1 cellular context compared by ENCODE assay signal in the genomic region with DNA sequence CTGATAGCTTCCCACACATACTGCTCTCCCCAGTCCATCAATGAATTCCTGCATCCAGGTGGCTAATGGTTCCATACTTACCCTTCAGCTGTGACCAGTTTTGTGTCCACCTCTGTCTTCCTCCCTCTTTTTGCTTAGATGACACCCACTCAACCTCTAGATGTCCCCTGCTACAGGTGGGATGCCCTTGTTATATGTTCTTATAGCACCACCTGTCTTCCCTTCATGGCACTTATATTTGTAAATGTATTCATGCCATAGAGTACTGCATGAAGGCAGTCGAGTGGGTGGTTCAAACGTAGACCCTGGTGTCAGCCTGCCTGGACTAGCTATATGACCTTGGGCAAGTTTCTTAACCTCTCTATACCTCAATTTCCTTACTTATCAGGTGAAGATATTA.
TF ChIP-seq lines count a peak whose summit lies in the region.

No MANE protein-coding gene starts in this region.

TF ChIP-seq in K562, 482 proteins besides CTCF, POLR2A, EP300 and RAD21 (continued from another document):
- TF ChIP-seq, protein P1, sequence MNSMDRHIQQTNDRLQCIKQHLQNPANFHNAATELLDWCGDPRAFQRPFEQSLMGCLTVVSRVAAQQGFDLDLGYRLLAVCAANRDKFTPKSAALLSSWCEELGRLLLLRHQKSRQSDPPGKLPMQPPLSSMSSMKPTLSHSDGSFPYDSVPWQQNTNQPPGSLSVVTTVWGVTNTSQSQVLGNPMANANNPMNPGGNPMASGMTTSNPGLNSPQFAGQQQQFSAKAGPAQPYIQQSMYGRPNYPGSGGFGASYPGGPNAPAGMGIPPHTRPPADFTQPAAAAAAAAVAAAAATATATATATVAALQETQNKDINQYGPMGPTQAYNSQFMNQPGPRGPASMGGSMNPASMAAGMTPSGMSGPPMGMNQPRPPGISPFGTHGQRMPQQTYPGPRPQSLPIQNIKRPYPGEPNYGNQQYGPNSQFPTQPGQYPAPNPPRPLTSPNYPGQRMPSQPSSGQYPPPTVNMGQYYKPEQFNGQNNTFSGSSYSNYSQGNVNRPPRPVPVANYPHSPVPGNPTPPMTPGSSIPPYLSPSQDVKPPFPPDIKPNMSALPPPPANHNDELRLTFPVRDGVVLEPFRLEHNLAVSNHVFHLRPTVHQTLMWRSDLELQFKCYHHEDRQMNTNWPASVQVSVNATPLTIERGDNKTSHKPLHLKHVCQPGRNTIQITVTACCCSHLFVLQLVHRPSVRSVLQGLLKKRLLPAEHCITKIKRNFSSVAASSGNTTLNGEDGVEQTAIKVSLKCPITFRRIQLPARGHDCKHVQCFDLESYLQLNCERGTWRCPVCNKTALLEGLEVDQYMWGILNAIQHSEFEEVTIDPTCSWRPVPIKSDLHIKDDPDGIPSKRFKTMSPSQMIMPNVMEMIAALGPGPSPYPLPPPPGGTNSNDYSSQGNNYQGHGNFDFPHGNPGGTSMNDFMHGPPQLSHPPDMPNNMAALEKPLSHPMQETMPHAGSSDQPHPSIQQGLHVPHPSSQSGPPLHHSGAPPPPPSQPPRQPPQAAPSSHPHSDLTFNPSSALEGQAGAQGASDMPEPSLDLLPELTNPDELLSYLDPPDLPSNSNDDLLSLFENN (IDR thresholded peaks at IDR 0.05; ENCODE audit: low read depth in 2 of 2, low read length in 2 of 2) = no peak
- TF ChIP-seq ZNF561 (CRISPR knock-in tag; conservative IDR thresholded peaks at IDR 0.05) (no peak), ARID1B (IDR thresholded peaks at IDR 0.05) (no peak), HNRNPLL (IDR thresholded peaks at IDR 0.05; ENCODE audit: low read depth, low read length, poor library complexity, severe bottlenecking) (no peak)
- TF ChIP-seq, protein P2, sequence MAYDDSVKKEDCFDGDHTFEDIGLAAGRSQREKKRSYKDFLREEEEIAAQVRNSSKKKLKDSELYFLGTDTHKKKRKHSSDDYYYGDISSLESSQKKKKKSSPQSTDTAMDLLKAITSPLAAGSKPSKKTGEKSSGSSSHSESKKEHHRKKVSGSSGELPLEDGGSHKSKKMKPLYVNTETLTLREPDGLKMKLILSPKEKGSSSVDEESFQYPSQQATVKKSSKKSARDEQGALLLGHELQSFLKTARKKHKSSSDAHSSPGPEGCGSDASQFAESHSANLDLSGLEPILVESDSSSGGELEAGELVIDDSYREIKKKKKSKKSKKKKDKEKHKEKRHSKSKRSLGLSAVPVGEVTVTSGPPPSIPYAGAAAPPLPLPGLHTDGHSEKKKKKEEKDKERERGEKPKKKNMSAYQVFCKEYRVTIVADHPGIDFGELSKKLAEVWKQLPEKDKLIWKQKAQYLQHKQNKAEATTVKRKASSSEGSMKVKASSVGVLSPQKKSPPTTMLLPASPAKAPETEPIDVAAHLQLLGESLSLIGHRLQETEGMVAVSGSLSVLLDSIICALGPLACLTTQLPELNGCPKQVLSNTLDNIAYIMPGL (CRISPR knock-in tag; IDR thresholded peaks at IDR 0.05) = no peak
